1 cellular context compared by ENCODE assay signal in the genomic region with DNA sequence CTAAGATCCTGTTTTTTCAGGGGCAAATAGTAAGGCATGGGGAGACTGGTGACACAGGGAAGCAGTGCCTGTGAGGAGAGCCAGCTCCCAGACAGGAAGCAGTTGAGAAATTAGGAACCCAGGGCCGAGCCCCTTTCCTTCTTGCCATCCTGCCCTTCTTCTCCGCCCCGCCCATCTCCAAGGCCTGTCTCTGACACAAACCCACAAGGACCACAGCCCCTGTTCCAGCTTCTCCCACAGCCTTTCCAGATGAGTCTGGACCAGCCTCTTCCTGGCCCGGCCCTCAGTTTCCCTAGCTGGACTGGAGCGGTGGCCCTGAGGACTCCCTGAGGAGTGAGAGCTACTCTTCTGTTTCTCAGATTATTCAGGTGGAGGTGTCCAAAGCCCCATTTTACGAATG.
TF ChIP-seq lines count a peak whose summit lies in the region.

No MANE protein-coding gene starts in this region.

TF ChIP-seq in SK-N-SH, 30 proteins besides CTCF, POLR2A, EP300 and RAD21:
- TF ChIP-seq TAF1 (IDR thresholded peaks at IDR 0.05; ENCODE audit: borderline replicate concordance, low read depth, low read length) (no peak), YY1 (IDR thresholded peaks at IDR 0.05; ENCODE audit: low read depth) (no peak), TCF12 (IDR thresholded peaks at IDR 0.05) (no peak), TEAD4 (IDR thresholded peaks at IDR 0.05; ENCODE audit: borderline replicate concordance, insufficient read depth) (no peak), NRF1 (IDR thresholded peaks at IDR 0.05; ENCODE audit: low read depth, low read length) (no peak), SMC3 (IDR thresholded peaks at IDR 0.05; ENCODE audit: low read depth, low read length) (no peak), GABPA (IDR thresholded peaks at IDR 0.05; ENCODE audit: low read depth) (no peak), RXRA (IDR thresholded peaks at IDR 0.05; ENCODE audit: borderline replicate concordance, low read depth) (no peak), EZH2phosphoT487 (IDR thresholded peaks at IDR 0.05; ENCODE audit: borderline replicate concordance, low read depth) (no peak), MXI1 (IDR thresholded peaks at IDR 0.05; ENCODE audit: low read depth, low read length) (no peak), MEF2A (IDR thresholded peaks at IDR 0.05; ENCODE audit: borderline replicate concordance, low read depth) (no peak), ELF1 (IDR thresholded peaks at IDR 0.05) (no peak)
- TF ChIP-seq, protein P1, sequence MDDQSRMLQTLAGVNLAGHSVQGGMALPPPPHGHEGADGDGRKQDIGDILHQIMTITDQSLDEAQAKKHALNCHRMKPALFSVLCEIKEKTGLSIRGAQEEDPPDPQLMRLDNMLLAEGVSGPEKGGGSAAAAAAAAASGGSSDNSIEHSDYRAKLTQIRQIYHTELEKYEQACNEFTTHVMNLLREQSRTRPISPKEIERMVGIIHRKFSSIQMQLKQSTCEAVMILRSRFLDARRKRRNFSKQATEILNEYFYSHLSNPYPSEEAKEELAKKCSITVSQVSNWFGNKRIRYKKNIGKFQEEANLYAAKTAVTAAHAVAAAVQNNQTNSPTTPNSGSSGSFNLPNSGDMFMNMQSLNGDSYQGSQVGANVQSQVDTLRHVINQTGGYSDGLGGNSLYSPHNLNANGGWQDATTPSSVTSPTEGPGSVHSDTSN (IDR thresholded peaks at IDR 0.05), result no peak
- TF ChIP-seq, protein P2, sequence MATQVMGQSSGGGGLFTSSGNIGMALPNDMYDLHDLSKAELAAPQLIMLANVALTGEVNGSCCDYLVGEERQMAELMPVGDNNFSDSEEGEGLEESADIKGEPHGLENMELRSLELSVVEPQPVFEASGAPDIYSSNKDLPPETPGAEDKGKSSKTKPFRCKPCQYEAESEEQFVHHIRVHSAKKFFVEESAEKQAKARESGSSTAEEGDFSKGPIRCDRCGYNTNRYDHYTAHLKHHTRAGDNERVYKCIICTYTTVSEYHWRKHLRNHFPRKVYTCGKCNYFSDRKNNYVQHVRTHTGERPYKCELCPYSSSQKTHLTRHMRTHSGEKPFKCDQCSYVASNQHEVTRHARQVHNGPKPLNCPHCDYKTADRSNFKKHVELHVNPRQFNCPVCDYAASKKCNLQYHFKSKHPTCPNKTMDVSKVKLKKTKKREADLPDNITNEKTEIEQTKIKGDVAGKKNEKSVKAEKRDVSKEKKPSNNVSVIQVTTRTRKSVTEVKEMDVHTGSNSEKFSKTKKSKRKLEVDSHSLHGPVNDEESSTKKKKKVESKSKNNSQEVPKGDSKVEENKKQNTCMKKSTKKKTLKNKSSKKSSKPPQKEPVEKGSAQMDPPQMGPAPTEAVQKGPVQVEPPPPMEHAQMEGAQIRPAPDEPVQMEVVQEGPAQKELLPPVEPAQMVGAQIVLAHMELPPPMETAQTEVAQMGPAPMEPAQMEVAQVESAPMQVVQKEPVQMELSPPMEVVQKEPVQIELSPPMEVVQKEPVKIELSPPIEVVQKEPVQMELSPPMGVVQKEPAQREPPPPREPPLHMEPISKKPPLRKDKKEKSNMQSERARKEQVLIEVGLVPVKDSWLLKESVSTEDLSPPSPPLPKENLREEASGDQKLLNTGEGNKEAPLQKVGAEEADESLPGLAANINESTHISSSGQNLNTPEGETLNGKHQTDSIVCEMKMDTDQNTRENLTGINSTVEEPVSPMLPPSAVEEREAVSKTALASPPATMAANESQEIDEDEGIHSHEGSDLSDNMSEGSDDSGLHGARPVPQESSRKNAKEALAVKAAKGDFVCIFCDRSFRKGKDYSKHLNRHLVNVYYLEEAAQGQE (IDR thresholded peaks at IDR 0.05; ENCODE audit: low read depth, low read length), result no peak
- TF ChIP-seq, protein P3, sequence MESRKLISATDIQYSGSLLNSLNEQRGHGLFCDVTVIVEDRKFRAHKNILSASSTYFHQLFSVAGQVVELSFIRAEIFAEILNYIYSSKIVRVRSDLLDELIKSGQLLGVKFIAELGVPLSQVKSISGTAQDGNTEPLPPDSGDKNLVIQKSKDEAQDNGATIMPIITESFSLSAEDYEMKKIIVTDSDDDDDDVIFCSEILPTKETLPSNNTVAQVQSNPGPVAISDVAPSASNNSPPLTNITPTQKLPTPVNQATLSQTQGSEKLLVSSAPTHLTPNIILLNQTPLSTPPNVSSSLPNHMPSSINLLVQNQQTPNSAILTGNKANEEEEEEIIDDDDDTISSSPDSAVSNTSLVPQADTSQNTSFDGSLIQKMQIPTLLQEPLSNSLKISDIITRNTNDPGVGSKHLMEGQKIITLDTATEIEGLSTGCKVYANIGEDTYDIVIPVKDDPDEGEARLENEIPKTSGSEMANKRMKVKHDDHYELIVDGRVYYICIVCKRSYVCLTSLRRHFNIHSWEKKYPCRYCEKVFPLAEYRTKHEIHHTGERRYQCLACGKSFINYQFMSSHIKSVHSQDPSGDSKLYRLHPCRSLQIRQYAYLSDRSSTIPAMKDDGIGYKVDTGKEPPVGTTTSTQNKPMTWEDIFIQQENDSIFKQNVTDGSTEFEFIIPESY (IDR thresholded peaks at IDR 0.05; ENCODE audit: borderline replicate concordance, low read depth), result no peak
- TF ChIP-seq, protein P4, sequence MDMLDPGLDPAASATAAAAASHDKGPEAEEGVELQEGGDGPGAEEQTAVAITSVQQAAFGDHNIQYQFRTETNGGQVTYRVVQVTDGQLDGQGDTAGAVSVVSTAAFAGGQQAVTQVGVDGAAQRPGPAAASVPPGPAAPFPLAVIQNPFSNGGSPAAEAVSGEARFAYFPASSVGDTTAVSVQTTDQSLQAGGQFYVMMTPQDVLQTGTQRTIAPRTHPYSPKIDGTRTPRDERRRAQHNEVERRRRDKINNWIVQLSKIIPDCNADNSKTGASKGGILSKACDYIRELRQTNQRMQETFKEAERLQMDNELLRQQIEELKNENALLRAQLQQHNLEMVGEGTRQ (IDR thresholded peaks at IDR 0.05; ENCODE audit: borderline replicate concordance, low read depth, low read length), result no peak
